ENCODE assay signal across 15 cellular contexts in the genomic region with DNA sequence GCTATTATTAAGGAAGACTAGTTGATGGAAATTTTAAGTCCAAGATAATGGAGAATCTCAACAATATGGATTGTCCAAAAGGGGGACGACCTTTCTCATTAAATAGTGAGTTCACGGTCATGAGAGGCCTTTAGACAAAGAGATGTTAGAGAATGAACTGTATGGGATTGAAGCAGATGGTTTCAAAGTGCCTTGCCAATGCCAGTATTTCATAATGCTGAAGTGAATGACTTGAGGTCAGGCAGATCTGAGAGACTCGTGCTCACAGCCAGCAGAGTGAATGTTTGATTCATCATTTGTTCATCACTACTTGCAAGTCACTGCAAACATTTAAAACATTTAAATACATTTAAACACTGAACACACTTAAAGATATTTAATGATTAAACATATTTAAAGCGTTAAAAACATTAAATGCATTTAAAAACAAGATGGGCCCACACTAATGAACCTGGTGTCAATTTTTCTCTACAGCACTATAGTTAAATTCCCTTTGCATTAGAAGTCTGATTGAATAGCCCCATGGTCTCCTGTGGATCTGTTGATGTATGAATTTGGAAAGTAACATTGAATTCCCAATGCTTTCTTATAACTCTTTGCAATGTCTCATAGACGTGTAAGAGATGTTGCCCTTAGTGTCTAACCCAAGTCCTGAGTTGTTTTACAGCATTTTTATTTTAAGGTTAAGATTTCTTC.
DNase-seq lines count a peak whose midpoint lies in the region; ATAC-seq and TF ChIP-seq lines count a peak whose summit lies in the region.
"Had no signal": no experiment of that assay in that cellular context is flagged by ENCODE, and none has a peak within 500 bp of the region (broad histone marks: within the 10 kb centered on the region; RNA-seq: fewer than 3 reads in every experiment).

No MANE protein-coding gene starts in this region.

- H3K27me3 ChIP-seq in GM23248 (replicated peaks; ENCODE audit: insufficient read depth) (no peaks in the 10 kb centered on the region), osteoblast (ENCODE audit: insufficient read depth, low read length) (no peaks in the 10 kb centered on the region)

- H3K4me1 ChIP-seq in GM23248 (ENCODE audit: insufficient read depth) (peaks cover 31% of the 10 kb centered on the region), osteoblast (ENCODE audit: insufficient read depth, low read length) (peaks cover 16% of the 10 kb centered on the region)

- H3K4me2 ChIP-seq in GM23248 (ENCODE audit: unreplicated experiment) (peak overlapping the region; percentile 19), osteoblast (ENCODE audit: insufficient read depth, low read length) (peak overlapping the region; percentile 36)

- 50 to 52% methylated on average over 5 of the region's 5 CpGs for WGBS in GM23248 (ENCODE audit: low coverage in 1 of 2, low lambda C conversion rate in 2 of 2, missing lambda C conversion rate in 2 of 2), 2 experiments

- no peak overlapping the region for H2AFZ ChIP-seq in GM23248
- H2AFZ ChIP-seq in osteoblast (ENCODE audit: low read length), result no peak overlapping the region

- H3K79me2 ChIP-seq in GM23248 (ENCODE audit: insufficient read depth), result no peaks in the 10 kb centered on the region
- peaks cover 4% of the 10 kb centered on the region for H3K79me2 ChIP-seq in osteoblast (ENCODE audit: insufficient read depth, low read length)

- H3K27ac ChIP-seq in GM23248 (peak overlapping the region; percentile 77), osteoblast (ENCODE audit: low read depth, low read length) (peak overlapping the region; percentile 82)
- H3K27ac ChIP-seq: skin epidermis, thoracic aorta, VCaP had no signal

- in situ Hi-C loops in GM23248 (cut with MboI), result no loop called here

- no peaks in the 10 kb centered on the region for H4K20me1 ChIP-seq in GM23248 (ENCODE audit: insufficient read depth)
- H4K20me1 ChIP-seq in osteoblast (ENCODE audit: insufficient read depth, low read length), result no peaks in the 10 kb centered on the region

- H3K4me3 ChIP-seq in GM23248 (no peak overlapping the region), fibroblast of mammary gland (ENCODE audit: control insufficient read depth, low read depth, low read length) (no peak overlapping the region), osteoblast (ENCODE audit: insufficient read depth, low read length) (no peak overlapping the region)
- H3K4me3 ChIP-seq: skin epidermis, thoracic aorta had no signal

- no peaks in the 10 kb centered on the region for H3K36me3 ChIP-seq in GM23248 (ENCODE audit: low read depth)
- no peaks in the 10 kb centered on the region for H3K36me3 ChIP-seq in osteoblast (ENCODE audit: insufficient read depth, low read length)
- H3K36me3 ChIP-seq: thoracic aorta had no signal

- H3K9me2 ChIP-seq in GM23248 (ENCODE audit: insufficient read depth), result no peaks in the 10 kb centered on the region

- peaks cover 16% of the 10 kb centered on the region for H3F3A ChIP-seq in GM23248 (ENCODE audit: insufficient read depth)

- peak; percentile 86 for DNase-seq in GM23248
- peak; percentile 78 for DNase-seq in RPMI7951 (ENCODE audit: low read depth)
- DNase-seq in fibroblast of mammary gland (ENCODE audit: low read depth), result peak; percentile 90
- peak; percentile 68 for DNase-seq in osteoblast (ENCODE audit: insufficient read length, low spot score, missing footprints)
- DNase-seq in Kasumi-1 (lab: John Stamatoyannopoulos, UW), result no peak
- DNase-seq in activated CD4-positive, alpha-beta T cell treated with anti-CD3 and anti-CD28 coated beads for 1 hour, result no peak
- DNase-seq: activated CD8-positive, alpha-beta memory T cell treated with anti-CD3 and anti-CD28 coated beads, Interleukin-2, amount 50 U/mL, for 48 hours; aorta; Caco-2; NCI-H510A treated with DMSO at 0.1 percent for 48 hours had no signal

- H3K9ac ChIP-seq in GM23248, result peak overlapping the region; percentile 24; the same call in 1 of the 2 replicates

- ATAC-seq in GM21360 (IDR thresholded peaks at IDR 0.05; ENCODE audit: unreplicated experiment), result no peak
- ATAC-seq in HG03039 (IDR thresholded peaks at IDR 0.05; ENCODE audit: unreplicated experiment), result no peak

- TF ChIP-seq CTCF in fibroblast of mammary gland (conservative IDR thresholded peaks at IDR 0.05; ENCODE audit: control insufficient read depth, insufficient read depth, low read depth, low read length) (no peak), osteoblast (IDR thresholded peaks at IDR 0.05; ENCODE audit: extremely low read depth, low read depth, low read length) (no peak)

- H3K9me3 ChIP-seq in GM23248 (ENCODE audit: low read depth) (no peaks in the 10 kb centered on the region), osteoblast (ENCODE audit: low read depth, low read length) (no peaks in the 10 kb centered on the region)
- H3K9me3 ChIP-seq: Caco-2, thoracic aorta had no signal

Comparison
In these comparisons a context has a peak if more than half of its experiments do, and no peak if none do; other contexts are left out.
1. DNase-seq: peak in GM23248 (single experiment), RPMI7951 (single experiment), fibroblast of mammary gland (single experiment) and osteoblast (single experiment); none in Kasumi-1 (0 of 2) and activated CD4-positive, alpha-beta T cell treated with anti-CD3 and anti-CD28 coated beads for 1 hour (single experiment).